In genomic region chr2:96622544-96622943, GRCh38 we compare ENCODE assay signal across 18 cellular contexts. TPM values are rescaled to one million over a fixed set of nuclear protein-coding genes. Genes with fewer than 3 reads are reported as not detected.
DNase-seq lines count a peak whose midpoint lies in the region; ATAC-seq, FAIRE-seq and TF ChIP-seq lines count a peak whose summit lies in the region.
"Had no signal": no experiment of that assay in that cellular context is flagged by ENCODE, and none has a peak within 500 bp of the region (broad histone marks: within the 10 kb centered on the region; RNA-seq: fewer than 3 reads in every experiment).

No MANE protein-coding gene starts in this region.

- H3K4ac ChIP-seq in neuronal stem cell (ENCODE audit: low read length) = no peak overlapping the region

- H3K27ac Mint-ChIP-seq in CD8-positive, alpha-beta T cell = peak overlapping the region; percentile 19

- no peaks in the 10 kb centered on the region for H3K9me3 Mint-ChIP-seq in CD8-positive, alpha-beta T cell

- no peak for FAIRE-seq in K562 (lab: Jason Lieb, UNC)
- FAIRE-seq: GM12891 had no signal

- H4K8ac ChIP-seq in neuronal stem cell (ENCODE audit: low read depth, low read length) = no peak overlapping the region

- H3K36me3 Mint-ChIP-seq in CD8-positive, alpha-beta T cell = peaks cover 58% of the 10 kb centered on the region

- no peaks in the 10 kb centered on the region for H3K27me3 ChIP-seq in CD8-positive, alpha-beta T cell (ENCODE audit: insufficient read depth, low read length)
- H3K27me3 ChIP-seq in K562 (ENCODE audit: control insufficient read depth in 2 of 2, insufficient read depth in 2 of 2, low read length in 2 of 2) (no peaks in the 10 kb centered on the region; a peak in 1 of 5 replicates), neuronal stem cell (ENCODE audit: control insufficient read depth in 3 of 3, insufficient read depth in 3 of 3, low read depth in 1 of 3, low read length in 3 of 3) (no peaks in the 10 kb centered on the region), body of pancreas (no peaks in the 10 kb centered on the region)
- H3K27me3 ChIP-seq: MG63 had no signal

- DNase-seq in DMS79 (lab: John Stamatoyannopoulos, UW) = peak; percentile 9
- no peak for DNase-seq in DMS79 treated with DMSO at 0.1 percent for 48 hours (lab: John Stamatoyannopoulos, UW)
- DNase-seq in CD8-positive, alpha-beta T cell = no peak
- DNase-seq in K562 (ENCODE audit: extremely low read depth in 1 of 4, low spot score in 3 of 4) = no peak
- DNase-seq in neuronal stem cell (ENCODE audit: low spot score) = no peak
- DNase-seq in body of pancreas = no peak
- DNase-seq in GM10266 (ENCODE audit: extremely low spot score) = no peak
- DNase-seq: DMS153, MG63, NCI-H1092 treated with DMSO at 0.1 percent for 48 hours, NCI-H1694 treated with DMSO at 0.1 percent for 48 hours, NCI-H2171, SHP77 treated with DMSO at 0.1 percent for 48 hours had no signal

- peaks cover 17% of the 10 kb centered on the region for H3K4me1 Mint-ChIP-seq in CD8-positive, alpha-beta T cell (ENCODE audit: low read depth)

- no peak for TF ChIP-seq EP300 in K562 (IDR thresholded peaks at IDR 0.05; ENCODE audit: low read length)

- H2AFZ ChIP-seq in K562 (ENCODE audit: low read depth, low read length) (no peak overlapping the region), neuronal stem cell (ENCODE audit: low read length) (no peak overlapping the region)

- ATAC-seq in CD8-positive, alpha-beta T cell = no peak
- peak; percentile 70 for ATAC-seq in K562
- ATAC-seq in GM21737 (IDR thresholded peaks at IDR 0.05; ENCODE audit: unreplicated experiment) = no peak
- no peak for ATAC-seq in body of pancreas
- ATAC-seq: HCT116 had no signal

- H2BK15ac ChIP-seq in neuronal stem cell (ENCODE audit: low read length) = no peak overlapping the region

- peak overlapping the region; percentile 1 for H3K23ac ChIP-seq in neuronal stem cell (ENCODE audit: low read depth, low read length, poor library complexity)

- peaks cover 14% of the 10 kb centered on the region; the same call in 2 of the 3 replicates for H3K79me2 ChIP-seq in K562 (ENCODE audit: control insufficient read depth, insufficient read depth, low read length)

- no peak overlapping the region for H3K14ac ChIP-seq in neuronal stem cell (ENCODE audit: low read length)

- H3K18ac ChIP-seq in neuronal stem cell (ENCODE audit: low read length) = no peak overlapping the region

- WGBS in K562 (ENCODE audit: insufficient coverage, low coverage, missing lambda C conversion rate) = 68% methylated on average over 3 of the region's 3 CpGs
- WGBS in neuronal stem cell (ENCODE audit: extremely low coverage in 2 of 2, insufficient read length in 2 of 2, insufficient replicate concordance in 1 of 2), 2 donors = no CpG with 5 or more reads among the region's 3 CpGs
- 88 to 97% methylated on average over 3 of the region's 3 CpGs for WGBS in body of pancreas, 2 donors

- H3K9ac ChIP-seq in K562 (ENCODE audit: insufficient read depth in 1 of 2, low read depth in 2 of 2, low read length in 2 of 2) (no peak overlapping the region), neuronal stem cell (ENCODE audit: low read depth, low read length, poor library complexity) (no peak overlapping the region)

- H3K4me3 Mint-ChIP-seq in CD8-positive, alpha-beta T cell = no peak overlapping the region

- no peak overlapping the region for H3K4me3 ChIP-seq in CD8-positive, alpha-beta T cell (ENCODE audit: low read depth, low read length)
- H3K4me3 ChIP-seq in K562 (no peak overlapping the region), neuronal stem cell (ENCODE audit: low read length in 2 of 2) (peak overlapping the region in 1 of 2 donors; percentile 14), body of pancreas (no peak overlapping the region)
- H3K4me3 ChIP-seq: MG63 had no signal

- no peaks in the 10 kb centered on the region for H4K20me1 ChIP-seq in K562 (replicated peaks; ENCODE audit: control insufficient read depth, insufficient read depth, low read length)

- H3K4me2 ChIP-seq in K562 (ENCODE audit: insufficient read depth, low read length) = no peak overlapping the region
- H3K4me2 ChIP-seq in neuronal stem cell (ENCODE audit: insufficient read depth, low read length, poor library complexity, severe bottlenecking) = no peak overlapping the region

- CTCF ChIA-PET in CD8-positive, alpha-beta T cell (lab: Charles Lee) = no interaction called here
- CTCF ChIA-PET in K562 (lab: Yijun Ruan, JAX; ENCODE audit: low intra/inter-chr PET ratio) = no interaction called here

- no peak overlapping the region for H2BK12ac ChIP-seq in neuronal stem cell (ENCODE audit: low read length)

- no peak overlapping the region for H2BK120ac ChIP-seq in neuronal stem cell (ENCODE audit: low read depth, low read length)

- BruUV-seq in K562 (replicated peaks; lab: Mats Ljungman, UMichigan) = no TSS peak

- no peak overlapping the region for H4K91ac ChIP-seq in neuronal stem cell (ENCODE audit: low read depth, low read length, poor library complexity)

- H3K27me3 Mint-ChIP-seq in CD8-positive, alpha-beta T cell (ENCODE audit: low read depth) = no peaks in the 10 kb centered on the region

- no peak for TF ChIP-seq RAD21 in K562 (CRISPR knock-in tag; conservative IDR thresholded peaks at IDR 0.05 in 1 of 2, IDR thresholded peaks at IDR 0.05 in 1 of 2)

- H3K4me1 ChIP-seq in CD8-positive, alpha-beta T cell (ENCODE audit: insufficient read depth, low read length) = no peaks in the 10 kb centered on the region
- peaks cover 0 to 4% of the 10 kb centered on the region in 2 experiments; a peak in 3 of 5 replicates for H3K4me1 ChIP-seq in K562 (replicated peaks in 1 of 2; ENCODE audit: control insufficient read depth in 2 of 2, insufficient read depth in 2 of 2, low read length in 2 of 2)
- peaks cover 0 to 5% of the 10 kb centered on the region in 2 donors for H3K4me1 ChIP-seq in neuronal stem cell (ENCODE audit: control insufficient read depth in 2 of 2, insufficient read depth in 1 of 2, low read depth in 1 of 2, low read length in 2 of 2)
- H3K4me1 ChIP-seq in body of pancreas = peaks cover 15% of the 10 kb centered on the region

- H3K27ac ChIP-seq in CD8-positive, alpha-beta T cell (ENCODE audit: low read depth, low read length) = no peak overlapping the region
- H3K27ac ChIP-seq in K562 (ENCODE audit: extremely low read depth, low read depth, low read length) (no peak overlapping the region), neuronal stem cell (replicated peaks; ENCODE audit: low read length) (no peak overlapping the region), body of pancreas (no peak overlapping the region)
- H3K27ac ChIP-seq: 22Rv1 had no signal

- H3K9me1 ChIP-seq in K562 (ENCODE audit: control insufficient read depth, insufficient read depth, low read length) = no peaks in the 10 kb centered on the region

- intact Hi-C loops in CD8-positive, alpha-beta T cell (cut with DNase I, micrococcal nuclease) = no loop called here
- intact Hi-C loops in K562 (cut with micrococcal nuclease) = no loop called here
- intact Hi-C loops in body of pancreas (cut with DNase I) = no loop called here

- POLR2A ChIA-PET in CD8-positive, alpha-beta T cell (lab: Charles Lee) = no interaction called here
- POLR2A ChIA-PET in K562 (lab: Yijun Ruan, JAX) = interaction anchor here (0.7 to 0.8 kb wide), 2 partner anchors 11 to 301 kb away, joined by 3 read pairs; no protein-coding TSS in a partner anchor

- H3K9me3 ChIP-seq in CD8-positive, alpha-beta T cell (ENCODE audit: low read length) = no peaks in the 10 kb centered on the region
- H3K9me3 ChIP-seq in K562 (replicated peaks; ENCODE audit: control insufficient read depth, insufficient read depth, low read depth, low read length) (no peaks in the 10 kb centered on the region), neuronal stem cell (replicated peaks in 1 of 2; ENCODE audit: control insufficient read depth in 2 of 2, insufficient read depth in 1 of 2, low read depth in 1 of 2, low read length in 2 of 2) (no peaks in the 10 kb centered on the region), body of pancreas (no peaks in the 10 kb centered on the region)
- H3K9me3 ChIP-seq: MG63 had no signal

- TF ChIP-seq POLR2A in K562 (conservative IDR thresholded peaks at IDR 0.05) = no peak
- no peak for TF ChIP-seq POLR2A in body of pancreas (IDR thresholded peaks at IDR 0.05)

- in situ Hi-C loops in K562 (cut with MboI) = no loop called here

- TF ChIP-seq CTCF in CD8-positive, alpha-beta T cell (IDR thresholded peaks at IDR 0.05) = no peak
- TF ChIP-seq CTCF in K562 (IDR thresholded peaks at IDR 0.05 in 2 of 3, conservative IDR thresholded peaks at IDR 0.05 in 1 of 3; ENCODE audit: insufficient read depth in 2 of 3, low read depth in 1 of 3, low read length in 3 of 3) (no peak), body of pancreas (IDR thresholded peaks at IDR 0.05) (no peak), GM10266 (IDR thresholded peaks at IDR 0.05; ENCODE audit: control insufficient read depth, insufficient read depth, low read depth, missing control alignments) (no peak)

- H2BK5ac ChIP-seq in neuronal stem cell (ENCODE audit: low read length) = no peak overlapping the region

- peaks cover 22% of the 10 kb centered on the region for H3K36me3 ChIP-seq in CD8-positive, alpha-beta T cell (ENCODE audit: insufficient read depth, low read length)
- H3K36me3 ChIP-seq in K562 (ENCODE audit: control insufficient read depth, insufficient read depth, low read length) = peaks cover 67% of the 10 kb centered on the region; the same call in 2 of the 3 replicates
- peaks cover 11 to 83% of the 10 kb centered on the region in 2 donors for H3K36me3 ChIP-seq in neuronal stem cell (replicated peaks in 1 of 2; ENCODE audit: control insufficient read depth in 2 of 2, insufficient read depth in 2 of 2, low read length in 2 of 2)
- H3K36me3 ChIP-seq in body of pancreas (replicated peaks in 1 of 2; ENCODE audit: insufficient read depth in 1 of 2, low read depth in 2 of 2) = peaks cover 0 to 6% of the 10 kb centered on the region in 2 donors

- H3K79me1 ChIP-seq in neuronal stem cell (ENCODE audit: low read depth, low read length) = no peaks in the 10 kb centered on the region

- H2AK5ac ChIP-seq in neuronal stem cell (ENCODE audit: low read depth, low read length) = no peak overlapping the region

RNA-seq across cellular contexts. Expression of gene KANSL3, which starts 15.6 kb away (rescaled TPM):
- 10 to 100 TPM; 58.8 to 60.4 TPM for total RNA-seq in CD8-positive, alpha-beta T cell
- total RNA-seq in K562 (2011; cell fraction: chromatin; rRNA removed; ENCODE audit: low replicate concordance) = 185 and 224 TPM in 2 replicates
- total RNA-seq in K562 (2011; cell fraction: nucleolus; rRNA removed) = 117 and 128 TPM in 2 replicates
- total RNA-seq in K562 (2011; cell fraction: nucleoplasm; rRNA removed) = 131 and 167 TPM in 2 replicates
- total RNA-seq in K562 (2014; rRNA removed) (32.8 and 34.4 TPM in 2 replicates), K562 (2014; rRNA removed; fragmentation: Illumina TruSeq; extraction: Trizol) (25.5 and 29.1 TPM in 2 replicates), K562 (2015; rRNA removed; fragmentation: Illumina TruSeq; extraction: Trizol) (30.0 and 31.1 TPM in 2 replicates), K562 (2021) (43.7 and 46.2 TPM in 2 replicates), body of pancreas (10 to 100 TPM; 36.6 to 50.4 TPM)
- polyA plus RNA-seq in K562 (2011; rRNA removed) (27.1 and 35.5 TPM in 2 replicates), K562 (2014; fragmentation: Illumina TruSeq; extraction: Trizol) (33.8 and 36.5 TPM in 2 replicates), K562 (2014; fragmentation: Nextera tagmentation; extraction: Ambion mirVana) (10 to 100 TPM; 11.3 to 20.1 TPM), K562 (2014; rRNA removed) (27.9 and 31.3 TPM in 2 replicates)
- polyA plus RNA-seq in K562 (2011; cell fraction: cytosol; rRNA removed) = 28.7 and 29.0 TPM in 2 replicates
- polyA plus RNA-seq in K562 (2011; cell fraction: nucleus; rRNA removed) = 80.3 and 95.3 TPM in 2 replicates
- 35.6 and 36.3 TPM in 2 replicates for polyA plus RNA-seq in K562 (2012)
- polyA minus RNA-seq in K562 (2011; rRNA and poly(A)+ RNA removed) = 62.4 and 65.0 TPM in 2 replicates
- 25.7 and 31.9 TPM in 2 replicates for polyA minus RNA-seq in K562 (2011; cell fraction: cytosol; rRNA and poly(A)+ RNA removed)
- 55.6 and 71.6 TPM in 2 replicates for polyA minus RNA-seq in K562 (2011; cell fraction: nucleus; rRNA and poly(A)+ RNA removed)
- polyA plus RNA-seq in neuronal stem cell (2013, experiment 1 of 2) = 23.8 TPM
- 23.9 TPM for polyA plus RNA-seq in neuronal stem cell (2013, experiment 2 of 2)

RNA-seq across cellular contexts. Expression of gene FER1L5, which starts 20.0 kb away (rescaled TPM):
- not detected for total RNA-seq in CD8-positive, alpha-beta T cell
- total RNA-seq in K562 (2011; cell fraction: chromatin; rRNA removed; ENCODE audit: low replicate concordance) = 0.19 TPM in 1 of 2 replicates, not detected in the other
- not detected in 2 replicates for total RNA-seq in K562 (2011; cell fraction: nucleolus; rRNA removed)
- total RNA-seq in K562 (2011; cell fraction: nucleoplasm; rRNA removed) = not detected in 2 replicates
- not detected in 2 replicates for total RNA-seq in K562 (2014; rRNA removed)
- not detected in 2 replicates for total RNA-seq in K562 (2014; rRNA removed; fragmentation: Illumina TruSeq; extraction: Trizol)
- not detected in 2 replicates for total RNA-seq in K562 (2015; rRNA removed; fragmentation: Illumina TruSeq; extraction: Trizol)
- total RNA-seq in K562 (2021) = not detected in 2 replicates
- polyA plus RNA-seq in K562 (2011; rRNA removed) = 0.01 TPM in 1 of 2 replicates, not detected in the other
- not detected in 2 replicates for polyA plus RNA-seq in K562 (2011; cell fraction: cytosol; rRNA removed)
- not detected in 2 replicates for polyA plus RNA-seq in K562 (2011; cell fraction: nucleus; rRNA removed)
- polyA plus RNA-seq in K562 (2012) = not detected in 2 replicates
- not detected in 2 replicates for polyA plus RNA-seq in K562 (2014; fragmentation: Illumina TruSeq; extraction: Trizol)
- under 1 TPM; 0.01 TPM for polyA plus RNA-seq in K562 (2014; fragmentation: Nextera tagmentation; extraction: Ambion mirVana)
- not detected in 2 replicates for polyA plus RNA-seq in K562 (2014; rRNA removed)
- polyA minus RNA-seq in K562 (2011; rRNA and poly(A)+ RNA removed) = 0.03 TPM in 1 of 2 replicates, not detected in the other
- not detected in 2 replicates for polyA minus RNA-seq in K562 (2011; cell fraction: cytosol; rRNA and poly(A)+ RNA removed)
- not detected in 2 replicates for polyA minus RNA-seq in K562 (2011; cell fraction: nucleus; rRNA and poly(A)+ RNA removed)
- 0.47 TPM for polyA plus RNA-seq in neuronal stem cell (2013, experiment 1 of 2)
- polyA plus RNA-seq in neuronal stem cell (2013, experiment 2 of 2) = 0.47 TPM
- 1 to 10 TPM in 1 of 2 donors, under 1 TPM in 1; 0.78 to 3.6 TPM for total RNA-seq in body of pancreas
- total RNA-seq: NCI-H460 had no signal
